8 cellular contexts compared by ENCODE assay signal in the genomic region with DNA sequence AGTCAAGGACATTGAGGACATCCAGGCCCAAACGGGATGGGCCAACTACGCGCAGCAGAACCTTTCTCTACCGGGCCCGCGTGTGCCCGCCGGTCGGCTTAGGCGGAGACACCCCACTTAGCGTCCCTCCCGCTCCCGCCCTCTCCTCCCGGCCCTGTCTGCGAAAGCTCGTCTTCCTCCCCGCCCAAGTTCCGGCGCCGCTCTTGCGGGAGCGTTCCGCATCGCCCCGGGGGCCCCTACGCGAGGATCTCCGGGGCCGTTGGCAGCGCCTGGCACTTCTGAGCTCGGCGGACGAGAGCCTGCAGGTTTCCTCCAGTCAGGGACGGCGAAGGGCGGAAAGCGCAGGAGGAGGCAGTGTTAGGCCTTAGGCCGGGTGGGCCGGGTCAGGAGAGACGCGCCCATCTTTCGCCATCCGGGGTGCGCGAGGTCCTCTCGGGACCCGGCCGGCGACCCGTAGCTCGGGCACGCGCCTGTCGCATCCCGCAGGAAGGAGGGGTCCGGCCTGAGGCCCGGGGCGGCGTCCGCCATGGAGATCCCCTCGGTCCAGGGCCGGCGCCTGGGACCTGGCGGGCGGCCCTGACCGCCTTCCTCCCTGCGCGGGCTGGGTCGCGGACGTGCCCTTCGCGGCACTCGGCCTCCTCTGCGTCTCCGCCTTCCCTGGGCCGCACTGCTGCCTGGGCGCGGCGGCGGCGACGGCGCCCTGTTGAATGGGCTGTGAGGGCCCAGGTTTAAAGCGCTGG. TPM values are rescaled to one million over a fixed set of nuclear protein-coding genes. Genes with fewer than 3 reads are reported as not detected.
DNase-seq lines count a peak whose midpoint lies in the region; ATAC-seq and TF ChIP-seq lines count a peak whose summit lies in the region.

Gene FEM1B, plus strand, starts transcription at position 141 of the 740 bp plus-strand sequence. CDS start 673 bp downstream, outside the sequence.

- no peak for TF ChIP-seq CTCF in GM12875 (IDR thresholded peaks at IDR 0.05; ENCODE audit: borderline replicate concordance, insufficient read depth, low read depth, low read length)
- TF ChIP-seq CTCF in parathyroid adenoma (IDR thresholded peaks at IDR 0.05), result peak; percentile 39
- TF ChIP-seq CTCF in tibial artery (IDR thresholded peaks at IDR 0.05), result no peak

- ATAC-seq in HG02763 (IDR thresholded peaks at IDR 0.05; ENCODE audit: unreplicated experiment) (peak; percentile 80), Right ventricle myocardium inferior (peak; percentile 94)

- H3K27ac ChIP-seq in parathyroid adenoma (peak within 1 kb of the TSS; percentile 100), tibial artery (peak within 1 kb of the TSS; percentile 87 to 99)

- H3K4me1 ChIP-seq in parathyroid adenoma (peaks cover 6% of the 10 kb centered on the region), tibial artery (peaks cover 0 to 57% (median 43%) of the 10 kb centered on the region in 4 donors)

- H3K79me2 ChIP-seq in parathyroid adenoma, result peaks cover 19% of the 10 kb centered on the region

- peak within 1 kb of the TSS; percentile 99 for H2AFZ ChIP-seq in parathyroid adenoma

- H3K4me3 ChIP-seq in GM12875 (ENCODE audit: low read depth, low read length), result peak within 1 kb of the TSS; percentile 81
- peak within 1 kb of the TSS; percentile 88 for H3K4me3 ChIP-seq in parathyroid adenoma (ENCODE audit: low read depth, low read length)
- peak within 1 kb of the TSS; percentile 68 to 82 for H3K4me3 ChIP-seq in tibial artery

- DNase-seq in NCI-H1417 treated with DMSO at 0.1 percent for 48 hours (lab: John Stamatoyannopoulos, UW) (peak; percentile 93), SW 1271 (lab: John Stamatoyannopoulos, UW) (peak; percentile 93 to 95), Right ventricle myocardium inferior (ENCODE audit: missing footprints) (peak; percentile 95), tibial artery (peak; percentile 89 to 95)
- peak; percentile 68 for DNase-seq in activated naive CD8-positive, alpha-beta T cell treated with anti-CD3 and anti-CD28 coated beads, Interleukin-2, amount 50 U/mL, for 16 hours (ENCODE audit: low read depth, low spot score)

- H3K36me3 ChIP-seq in parathyroid adenoma (ENCODE audit: control insufficient read depth, insufficient read depth, low read length) (no peaks in the 10 kb centered on the region), tibial artery (no peaks in the 10 kb centered on the region)

- H3K27me3 ChIP-seq in parathyroid adenoma (ENCODE audit: control insufficient read depth, insufficient read depth, low read length) (no peaks in the 10 kb centered on the region), tibial artery (no peaks in the 10 kb centered on the region)

- H3K9me3 ChIP-seq in parathyroid adenoma (ENCODE audit: control insufficient read depth, low read length) (no peaks in the 10 kb centered on the region), tibial artery (no peaks in the 10 kb centered on the region)

- H3K9ac ChIP-seq in parathyroid adenoma, result peak within 1 kb of the TSS; percentile 88

- peak within 1 kb of the TSS; percentile 93 for H3K4me2 ChIP-seq in parathyroid adenoma (ENCODE audit: low read length)

- intact Hi-C loops in Right ventricle myocardium inferior (cut with DNase I), result loop anchor here (1.0 to 5.0 kb wide), 3 partner anchors 20 to 90 kb away; no protein-coding TSS in a partner anchor
- intact Hi-C loops in tibial artery (cut with DNase I; ENCODE audit: low total_unique reads), result no loop called here

RNA-seq across cellular contexts. Expression of gene FEM1B, which starts in this region (rescaled TPM):
- 48.9 TPM for total RNA-seq in Right ventricle myocardium inferior

Comparison
In these comparisons a context has a peak if more than half of its experiments do, and no peak if none do; other contexts are left out.
1. Peak in every context shown above with its lines: DNase-seq, ATAC-seq, H3K4me3 ChIP-seq and H3K27ac ChIP-seq.